19 cellular contexts compared by ENCODE assay signal in the genomic region with DNA sequence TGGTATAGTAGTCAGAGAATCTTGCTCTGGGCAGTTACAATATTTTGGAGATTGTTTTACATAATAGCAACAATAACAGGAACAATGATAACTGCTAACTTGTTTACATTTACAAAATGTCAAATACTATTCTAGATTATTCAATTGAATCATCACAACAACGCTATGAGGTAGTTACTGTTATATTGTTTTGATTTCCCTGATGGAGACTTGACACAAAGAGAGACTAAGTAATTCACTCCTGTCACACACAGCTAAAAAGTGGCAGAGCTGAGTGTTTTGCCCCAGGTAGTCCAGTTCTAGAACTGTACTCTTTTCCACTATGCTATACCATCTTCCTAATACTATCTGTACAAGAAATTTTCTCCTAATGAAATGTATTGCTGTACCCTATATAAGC.
"Had no signal": no experiment of that assay in that cellular context is flagged by ENCODE, and none has a peak within 500 bp of the region (broad histone marks: within the 10 kb centered on the region; RNA-seq: fewer than 3 reads in every experiment).

No MANE protein-coding gene starts in this region.

- H3K4me3 ChIP-seq: neural progenitor cell, ovary, pancreas, prostate gland, psoas muscle, right atrium auricular region, right lobe of liver, sigmoid colon, skin epidermis, smooth muscle cell, spleen had no signal

- ATAC-seq: naive thymus-derived CD4-positive, alpha-beta T cell; naive thymus-derived CD8-positive, alpha-beta T cell; natural killer cell; natural killer cell treated with Interleukin-12 subunit alpha and Interleukin-12 subunit beta and Interleukin-15 and Interleukin-18, amount 100 ng/mL, for 72 hours; pancreas; psoas muscle; right cardiac atrium; right lobe of liver; sciatic nerve had no signal

- H3K27ac ChIP-seq: neural progenitor cell, neutrophil, ovary, pancreas, parathyroid adenoma, prostate gland, psoas muscle, right atrium auricular region, right lobe of liver, sigmoid colon, skin epidermis, spleen had no signal

- H3K79me2 ChIP-seq: parathyroid adenoma had no signal

- H3K36me3 ChIP-seq: neural progenitor cell, neutrophil, ovary, pancreas, prostate gland, right atrium auricular region, right lobe of liver, sigmoid colon, spleen had no signal

- H3K4me2 ChIP-seq: neural progenitor cell, smooth muscle cell had no signal

- H3K27me3 ChIP-seq: neural progenitor cell, neutrophil, ovary, pancreas, right atrium auricular region, right lobe of liver, sigmoid colon, spleen had no signal

- H2AFZ ChIP-seq: neural progenitor cell, parathyroid adenoma had no signal

- H3K9me3 ChIP-seq: neutrophil, ovary, pancreas, prostate gland, psoas muscle, right atrium auricular region, right lobe of liver, sigmoid colon, spleen had no signal

- H3K9ac ChIP-seq: neural progenitor cell, parathyroid adenoma had no signal
